1 cellular context compared by ENCODE assay signal in the genomic region with DNA sequence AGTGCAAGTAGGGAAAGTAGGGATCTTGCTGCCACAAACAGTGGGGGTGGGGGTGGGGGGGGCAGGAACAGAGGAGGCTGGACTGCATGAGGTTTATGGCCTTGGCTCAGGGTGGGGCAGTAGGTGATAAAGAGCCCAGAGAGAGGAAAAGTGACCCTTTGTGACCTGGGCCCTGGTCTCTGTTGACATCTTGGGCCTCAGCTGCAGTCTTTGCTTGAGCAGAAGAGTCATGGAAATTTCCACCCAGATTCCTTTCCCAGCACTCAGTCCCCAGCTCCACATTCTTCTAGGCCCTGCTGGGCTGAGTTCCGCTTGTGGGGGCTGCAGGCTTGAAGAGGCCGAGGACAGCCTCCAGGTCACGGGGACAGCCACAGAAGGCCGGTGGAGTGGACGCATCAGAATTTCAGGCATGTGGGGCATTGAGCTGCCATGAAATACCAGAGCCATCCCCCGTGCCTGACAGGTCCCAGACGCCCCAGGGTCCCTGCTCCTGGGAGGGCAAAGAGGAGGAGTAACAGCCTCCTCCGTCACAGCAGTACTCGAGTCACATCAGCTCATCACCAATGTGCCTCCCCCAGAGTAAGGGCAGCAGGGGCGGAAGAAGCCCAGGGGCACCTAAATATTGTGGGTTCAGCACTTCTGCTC.
TF ChIP-seq lines count a peak whose summit lies in the region.

No MANE protein-coding gene starts in this region.

TF ChIP-seq in HCT116, 20 proteins besides CTCF, POLR2A, EP300 and RAD21 (continued from another document):
- TF ChIP-seq, protein P1, sequence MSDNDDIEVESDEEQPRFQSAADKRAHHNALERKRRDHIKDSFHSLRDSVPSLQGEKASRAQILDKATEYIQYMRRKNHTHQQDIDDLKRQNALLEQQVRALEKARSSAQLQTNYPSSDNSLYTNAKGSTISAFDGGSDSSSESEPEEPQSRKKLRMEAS (IDR thresholded peaks at IDR 0.05): no peak
- no peak for TF ChIP-seq SRF (IDR thresholded peaks at IDR 0.05; ENCODE audit: low read depth)
- no peak for TF ChIP-seq SP1 (IDR thresholded peaks at IDR 0.05; ENCODE audit: low read depth)
- no peak for TF ChIP-seq EZH2 (IDR thresholded peaks at IDR 0.05)
- no peak for TF ChIP-seq ZNF274 (IDR thresholded peaks at IDR 0.05; ENCODE audit: low read depth, low read length)
- no peak for TF ChIP-seq ELF1 (IDR thresholded peaks at IDR 0.05; ENCODE audit: borderline replicate concordance, low read depth)
- no peak for TF ChIP-seq CEBPB (IDR thresholded peaks at IDR 0.05; ENCODE audit: low read depth)
- no peak for TF ChIP-seq YY1 (IDR thresholded peaks at IDR 0.05; ENCODE audit: extremely low read depth, insufficient replicate concordance, low read depth, low read length)
- no peak for TF ChIP-seq EGR1 (IDR thresholded peaks at IDR 0.05; ENCODE audit: low read depth)
